ENCODE assay signal across 8 cellular contexts in the genomic region with DNA sequence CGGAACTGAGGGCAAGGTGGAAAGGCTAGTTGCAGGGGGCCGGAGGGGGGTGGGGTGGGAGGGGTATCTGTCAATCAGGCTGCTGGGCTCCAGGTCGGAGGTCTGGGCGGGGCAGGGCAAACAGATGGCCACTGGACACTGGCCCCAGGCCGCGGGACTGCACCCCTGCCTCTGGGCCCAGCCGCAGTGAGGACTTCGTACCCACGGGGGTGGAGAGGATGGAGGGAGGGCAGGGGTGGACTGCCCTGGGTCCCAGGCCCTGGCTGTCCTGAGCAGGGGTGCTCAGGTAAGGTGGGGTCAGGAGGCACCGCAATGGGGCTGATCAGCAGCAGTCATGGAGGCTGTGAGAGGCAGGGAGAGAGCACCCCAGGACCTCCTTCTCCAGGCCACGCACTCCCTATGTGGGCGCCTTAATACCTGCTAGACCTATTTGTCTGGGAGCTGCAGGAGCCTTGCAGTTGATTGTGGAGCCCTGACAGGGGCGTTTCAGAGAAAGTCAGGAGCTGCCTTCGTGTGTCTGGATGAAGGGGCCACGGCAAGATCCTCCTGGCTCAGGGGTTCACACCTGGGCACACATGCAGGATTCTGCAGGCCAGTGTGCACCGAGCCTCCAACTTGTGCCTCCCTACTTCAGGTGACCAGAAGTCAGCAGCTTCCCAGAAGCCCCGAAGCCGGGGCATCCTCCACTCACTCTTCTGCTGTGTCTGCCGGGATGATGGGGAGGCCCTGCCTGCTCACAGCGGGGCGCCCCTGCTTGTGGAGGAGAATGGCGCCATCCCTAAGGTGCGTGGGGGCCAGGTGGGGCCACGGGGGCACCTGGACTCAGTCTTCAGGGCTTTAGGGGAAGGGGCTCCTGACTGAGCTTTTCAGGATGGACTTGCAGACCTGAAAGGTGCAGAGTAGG. TPM values are rescaled to one million over a fixed set of nuclear protein-coding genes. Genes with fewer than 3 reads are reported as not detected.
DNase-seq lines count a peak whose midpoint lies in the region; ATAC-seq, FAIRE-seq and TF ChIP-seq lines count a peak whose summit lies in the region.

No MANE protein-coding gene starts in this region.

- intact Hi-C loops in Right ventricle myocardium superior (cut with DNase I) (loop anchor here (10.0 kb wide), 1 partner anchor 244 kb away; no protein-coding TSS in a partner anchor), cardiac septum (cut with DNase I) (loop anchor here (10.0 kb wide), 1 partner anchor 254 kb away; a partner anchor contains a TSS), uterus (cut with DNase I; ENCODE audit: low total_unique reads) (loop anchor here (10.0 kb wide), 1 partner anchor 64 kb away; no protein-coding TSS in a partner anchor)

- no peak for FAIRE-seq in frontal cortex (lab: Jason Lieb, UNC)

- no peaks in the 10 kb centered on the region for H3K9me3 Mint-ChIP-seq in memory B cell

- H3K27ac ChIP-seq in uterus, result peak overlapping the region; percentile 99

- peaks cover 34% of the 10 kb centered on the region for H3K4me1 Mint-ChIP-seq in memory B cell

- H3K4me3 ChIP-seq in cardiac fibroblast (replicated peaks in 1 of 2; ENCODE audit: low read depth in 2 of 2, low read length in 2 of 2) (peak overlapping the region; percentile 77 to 87), uterus (peak overlapping the region; percentile 95)

- no peak overlapping the region for H3K27ac Mint-ChIP-seq in memory B cell

- H3K9me3 ChIP-seq in uterus, result no peaks in the 10 kb centered on the region

- no peak for TF ChIP-seq CTCF in cardiac fibroblast (IDR thresholded peaks at IDR 0.05; ENCODE audit: low read depth, low read length)
- no peak for TF ChIP-seq CTCF in uterus (IDR thresholded peaks at IDR 0.05)

- no peaks in the 10 kb centered on the region for H3K27me3 ChIP-seq in uterus

- DNase-seq in Right ventricle myocardium superior (peak; percentile 58), cardiac septum (ENCODE audit: low spot score) (no peak), cardiac fibroblast (ENCODE audit: low read depth in 2 of 2) (no peak), memory B cell (ENCODE audit: low spot score in 2 of 2) (no peak), uterus (peak in 1 of 2 donors; percentile 30), frontal cortex (ENCODE audit: low spot score in 2 of 2) (no peak), iPS-NIHi7 (ENCODE audit: extremely low spot score) (no peak)

- ATAC-seq in Right ventricle myocardium superior (ENCODE audit: poor library complexity) (no peak), memory B cell (ENCODE audit: low read depth) (no peak), GM21825 (IDR thresholded peaks at IDR 0.05; ENCODE audit: unreplicated experiment) (no peak)

- peaks cover 0 to 30% of the 10 kb centered on the region in 2 donors for H3K4me1 ChIP-seq in uterus

- TF ChIP-seq POLR2A in uterus (IDR thresholded peaks at IDR 0.05), result no peak

- H3K36me3 ChIP-seq in uterus, result no peaks in the 10 kb centered on the region

- H3K27me3 Mint-ChIP-seq in memory B cell, result no peaks in the 10 kb centered on the region

- peaks cover 19% of the 10 kb centered on the region for H3K36me3 Mint-ChIP-seq in memory B cell

- H3K4me3 Mint-ChIP-seq in memory B cell, result peak overlapping the region; percentile 95

RNA-seq across cellular contexts. Expression of a gene that starts 1.5 kb away (rescaled TPM):
- 85.1 TPM for total RNA-seq in Right ventricle myocardium superior
- 100 TPM for total RNA-seq in cardiac septum
- total RNA-seq in uterus, result 100 to 1,000 TPM in 2 of 4 donors, 10 to 100 TPM in 2; 48.8 to 198 (median 76.8) TPM
- total RNA-seq in frontal cortex, result 7.7 TPM

RNA-seq across cellular contexts. Expression of a gene that starts 17.7 kb away (rescaled TPM):
- total RNA-seq in Right ventricle myocardium superior (not detected), cardiac septum (not detected), uterus (under 1 TPM in 3 of 4 donors, not detected in 1; 0.28 to 0.59 (median 0.51) TPM), frontal cortex (not detected)

RNA-seq across cellular contexts. Expression of a gene that starts 19.1 kb away (rescaled TPM):
- 4.4 TPM for total RNA-seq in Right ventricle myocardium superior
- total RNA-seq in cardiac septum, result 6.4 TPM
- total RNA-seq in uterus, result 10 to 100 TPM in 1 of 4 donors, 1 to 10 TPM in 1, under 1 TPM in 2; 0.26 to 14.0 (median 4.2) TPM
- 0.82 TPM for total RNA-seq in frontal cortex

RNA-seq across cellular contexts. Expression of a gene that starts 44.5 kb away (rescaled TPM):
- total RNA-seq in Right ventricle myocardium superior (not detected), cardiac septum (not detected), uterus (under 1 TPM in 2 of 4 donors, not detected in 2; 0.85 to 0.97 TPM), frontal cortex (not detected)
